In the genomic region with DNA sequence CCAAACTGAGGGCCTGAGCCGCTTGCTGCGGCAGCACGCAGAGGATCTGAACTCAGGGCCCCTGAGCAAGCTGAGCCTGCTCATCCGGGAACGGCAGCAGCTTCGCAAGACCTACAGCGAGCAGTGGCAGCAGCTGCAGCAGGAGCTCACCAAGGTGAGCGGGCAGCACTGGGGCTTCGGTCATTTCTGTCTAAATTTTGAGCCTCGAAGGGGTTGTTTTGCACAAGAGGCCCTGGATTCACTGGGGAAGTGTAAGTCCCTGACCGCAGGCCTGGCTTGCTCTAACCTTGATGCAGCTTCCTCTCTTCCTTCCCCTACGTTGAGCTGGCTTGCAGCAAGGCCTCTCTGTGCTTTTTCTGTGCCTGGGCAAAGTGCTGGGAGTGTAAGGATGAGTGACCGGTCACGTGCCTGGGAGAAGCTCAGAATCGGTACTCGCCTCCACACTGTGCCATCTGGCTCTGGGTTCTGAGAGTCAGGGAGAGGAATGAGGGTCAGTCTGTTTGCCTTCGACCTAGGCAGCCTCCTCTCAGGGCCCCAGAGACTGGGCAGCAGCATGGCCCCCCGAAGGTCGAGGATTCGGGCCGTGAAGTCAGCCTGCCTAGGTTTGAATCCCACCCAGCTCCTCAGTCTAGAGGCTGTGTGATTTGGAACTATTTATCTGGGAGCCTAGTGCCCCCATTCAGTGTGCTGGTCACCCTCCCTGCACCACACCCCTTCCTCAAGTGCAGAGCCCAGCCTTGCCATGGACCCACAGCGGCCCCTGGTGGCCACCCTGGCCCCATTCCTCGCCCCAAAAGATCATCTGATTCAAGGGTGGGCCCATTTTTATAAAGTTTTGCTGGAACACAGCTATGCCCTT, we compare ENCODE assay signal across 8 cellular contexts. TPM values are rescaled to one million over a fixed set of nuclear protein-coding genes. Genes with fewer than 3 reads are reported as not detected.
DNase-seq lines count a peak whose midpoint lies in the region; ATAC-seq and TF ChIP-seq lines count a peak whose summit lies in the region.

No MANE protein-coding gene starts in this region.

- H3K36me3 ChIP-seq in CD8-positive, alpha-beta memory T cell (ENCODE audit: insufficient read depth, low read length): no peaks in the 10 kb centered on the region
- H3K36me3 ChIP-seq in colonic mucosa: no peaks in the 10 kb centered on the region

- H3K36me3 Mint-ChIP-seq in CD8-positive, alpha-beta memory T cell: peaks cover 0 to 13% (median 0%) of the 10 kb centered on the region in 3 donors
- H3K36me3 Mint-ChIP-seq in activated CD4-positive, alpha-beta T cell treated with anti-CD3 and anti-CD28 coated beads, Interleukin-2, amount 10 ng/mL, durations not matched to agents 7 days and 5 days (ENCODE audit: low read depth): peaks cover 6% of the 10 kb centered on the region

- no peaks in the 10 kb centered on the region for H3K9me3 ChIP-seq in CD8-positive, alpha-beta memory T cell (ENCODE audit: low read length)
- no peaks in the 10 kb centered on the region for H3K9me3 ChIP-seq in colonic mucosa

- peak; percentile 52 for ATAC-seq in GM21723 (IDR thresholded peaks at IDR 0.05; ENCODE audit: unreplicated experiment)

- H3K9me3 Mint-ChIP-seq in CD8-positive, alpha-beta memory T cell: no peaks in the 10 kb centered on the region
- H3K9me3 Mint-ChIP-seq in activated CD4-positive, alpha-beta T cell treated with anti-CD3 and anti-CD28 coated beads, Interleukin-2, amount 10 ng/mL, durations not matched to agents 7 days and 5 days: no peaks in the 10 kb centered on the region

- CTCF ChIA-PET in CD8-positive, alpha-beta memory T cell (lab: Charles Lee): interaction anchor here (0.7 to 3.8 kb wide), 47 partner anchors 9 to 566 kb away, joined by 3 to 34 read pairs (median 5); partner anchors contain the start of genes FURIN, HDDC3 and UNC45A
- CTCF ChIA-PET in activated CD4-positive, alpha-beta T cell treated with anti-CD3 and anti-CD28 coated beads, Interleukin-2, amount 10 ng/mL, durations not matched to agents 7 days and 5 days (lab: Charles Lee): interaction anchor here (0.6 to 3.7 kb wide), 43 partner anchors 10 to 566 kb away, joined by 3 to 25 read pairs (median 4); partner anchors contain the start of genes BLM, FURIN, HDDC3 and MAN2A2

- peaks cover 9% of the 10 kb centered on the region for H3K4me1 ChIP-seq in CD8-positive, alpha-beta memory T cell (ENCODE audit: insufficient read depth, low read length)
- peaks cover 5% of the 10 kb centered on the region for H3K4me1 ChIP-seq in colonic mucosa

- peaks cover 10 to 27% (median 10%) of the 10 kb centered on the region in 3 donors for H3K4me1 Mint-ChIP-seq in CD8-positive, alpha-beta memory T cell
- H3K4me1 Mint-ChIP-seq in activated CD4-positive, alpha-beta T cell treated with anti-CD3 and anti-CD28 coated beads, Interleukin-2, amount 10 ng/mL, durations not matched to agents 7 days and 5 days: peaks cover 35% of the 10 kb centered on the region

- H3K27ac ChIP-seq in CD8-positive, alpha-beta memory T cell (ENCODE audit: low read depth, low read length): no peak overlapping the region
- H3K27ac ChIP-seq in colonic mucosa: peak overlapping the region; percentile 89

- TF ChIP-seq CTCF in colonic mucosa (IDR thresholded peaks at IDR 0.05) (peak; percentile 95), lower leg skin (IDR thresholded peaks at IDR 0.05) (peak in 1 of 3 donors; percentile 89)

- H3K27me3 ChIP-seq in CD8-positive, alpha-beta memory T cell (ENCODE audit: insufficient read depth, low read length, poor library complexity, severe bottlenecking): no peaks in the 10 kb centered on the region
- no peaks in the 10 kb centered on the region for H3K27me3 ChIP-seq in colonic mucosa

- intact Hi-C loops in colonic mucosa (cut with DNase I) (loop anchor here (2.0 to 5.0 kb wide), 2 partner anchors 193 to 237 kb away; no protein-coding TSS in a partner anchor), lower leg skin (cut with DNase I; ENCODE audit: low total_unique reads) (loop anchor here (5.0 kb wide), 1 partner anchor 238 kb away; no protein-coding TSS in a partner anchor)

- no peak overlapping the region for H3K4me3 ChIP-seq in CD8-positive, alpha-beta memory T cell (ENCODE audit: low read length)
- H3K4me3 ChIP-seq in colonic mucosa (peak overlapping the region; percentile 47), lower leg skin (ENCODE audit: low read depth, poor library complexity, severe bottlenecking) (no peak overlapping the region)

- no peak for TF ChIP-seq POLR2A in lower leg skin (IDR thresholded peaks at IDR 0.05)

- peaks cover 19% of the 10 kb centered on the region in 2 donors for H3K27me3 Mint-ChIP-seq in CD8-positive, alpha-beta memory T cell
- no peaks in the 10 kb centered on the region for H3K27me3 Mint-ChIP-seq in activated CD4-positive, alpha-beta T cell treated with anti-CD3 and anti-CD28 coated beads, Interleukin-2, amount 10 ng/mL, durations not matched to agents 7 days and 5 days

- peak overlapping the region in 3 of 7 donors; percentile 12 to 43 (median 25) for H3K4me3 Mint-ChIP-seq in CD8-positive, alpha-beta memory T cell
- H3K4me3 Mint-ChIP-seq in activated CD4-positive, alpha-beta T cell treated with anti-CD3 and anti-CD28 coated beads, Interleukin-2, amount 10 ng/mL, durations not matched to agents 7 days and 5 days: no peak overlapping the region

- peak overlapping the region; percentile 80 to 85 for H3K9ac ChIP-seq in colonic mucosa (ENCODE audit: low read depth in 2 of 2, low read length in 2 of 2)

- peak overlapping the region in 1 of 8 donors; percentile 42 for H3K27ac Mint-ChIP-seq in CD8-positive, alpha-beta memory T cell
- H3K27ac Mint-ChIP-seq in activated CD4-positive, alpha-beta T cell treated with anti-CD3 and anti-CD28 coated beads, Interleukin-2, amount 10 ng/mL, durations not matched to agents 7 days and 5 days: peak overlapping the region; percentile 78

- peak; percentile 63 to 80 (median 65) for DNase-seq in CD8-positive, alpha-beta memory T cell
- DNase-seq in NCI-H2171 (lab: John Stamatoyannopoulos, UW): peak; percentile 40
- DNase-seq in activated CD4-positive, alpha-beta T cell treated with anti-CD3 and anti-CD28 coated beads, Interleukin-2, amount 10 ng/mL, durations not matched to agents 7 days and 5 days: peak; percentile 80
- DNase-seq in colonic mucosa: peak; percentile 82
- peak; percentile 75 to 97 for DNase-seq in lower leg skin (ENCODE audit: low spot score in 2 of 2)
- peak; percentile 66 to 83 (median 66) for DNase-seq in stimulated activated CD4-positive, alpha-beta T cell treated with anti-CD3 and anti-CD28 coated beads, TNF-alpha, amount 100 ng/mL, for 24 hours (ENCODE audit: low read depth in 3 of 3)
- no peak for DNase-seq in epidermal melanocyte (ENCODE audit: insufficient read length, low spot score)

- POLR2A ChIA-PET in CD8-positive, alpha-beta memory T cell (lab: Charles Lee): interaction anchor here (1.1 kb wide), 1 partner anchor 238 kb away, joined by 3 read pairs; no protein-coding TSS in a partner anchor
- POLR2A ChIA-PET in activated CD4-positive, alpha-beta T cell treated with anti-CD3 and anti-CD28 coated beads, Interleukin-2, amount 10 ng/mL, durations not matched to agents 7 days and 5 days (lab: Charles Lee): interaction anchor here (0.5 to 0.6 kb wide), 2 partner anchors 40 to 44 kb away, joined by 3 read pairs; no protein-coding TSS in a partner anchor

- 31 to 58% methylated on average over 15 to 16 of the region's 23 CpGs for WGBS in lower leg skin, 2 donors

RNA-seq across cellular contexts. Expression of gene FES, which starts 1.4 kb away (rescaled TPM):
- total RNA-seq in CD8-positive, alpha-beta memory T cell: 1 to 10 TPM; 2.5 to 2.6 TPM
- 0.28 TPM for polyA plus RNA-seq in CD8-positive, alpha-beta memory T cell
- 10 to 100 TPM in 1 of 2 experiments, 1 to 10 TPM in 1; 8.6 to 10.7 TPM for total RNA-seq in activated CD4-positive, alpha-beta T cell treated with anti-CD3 and anti-CD28 coated beads, Interleukin-2, amount 10 ng/mL, durations not matched to agents 7 days and 5 days
- total RNA-seq in colonic mucosa (1 to 10 TPM; 6.5 to 8.8 TPM), lower leg skin (10 to 100 TPM in 2 of 4 donors, 1 to 10 TPM in 2; 3.6 to 17.9 (median 11.0) TPM)

RNA-seq across cellular contexts. Expression of gene FURIN, which starts 17.3 kb away (rescaled TPM):
- 100 to 1,000 TPM; 121 to 124 TPM for total RNA-seq in CD8-positive, alpha-beta memory T cell
- 11.7 TPM for polyA plus RNA-seq in CD8-positive, alpha-beta memory T cell
- total RNA-seq in activated CD4-positive, alpha-beta T cell treated with anti-CD3 and anti-CD28 coated beads, Interleukin-2, amount 10 ng/mL, durations not matched to agents 7 days and 5 days: 100 to 1,000 TPM; 148 to 153 TPM
- 10 to 100 TPM; 72.3 to 82.5 TPM for total RNA-seq in colonic mucosa
- total RNA-seq in lower leg skin: 100 to 1,000 TPM; 114 to 163 (median 149) TPM

RNA-seq across cellular contexts. Expression of gene MAN2A2, which starts 17.4 kb away (rescaled TPM):
- total RNA-seq in CD8-positive, alpha-beta memory T cell: 10 to 100 TPM; 90.7 to 92.7 TPM
- 10.8 TPM for polyA plus RNA-seq in CD8-positive, alpha-beta memory T cell
- total RNA-seq in activated CD4-positive, alpha-beta T cell treated with anti-CD3 and anti-CD28 coated beads, Interleukin-2, amount 10 ng/mL, durations not matched to agents 7 days and 5 days: 10 to 100 TPM; 77.4 to 97.4 TPM
- total RNA-seq in colonic mucosa: 10 to 100 TPM; 34.2 to 66.4 TPM
- total RNA-seq in lower leg skin: 10 to 100 TPM; 21.8 to 43.5 (median 27.4) TPM

RNA-seq across cellular contexts. Expression of gene HDDC3, which starts 46.7 kb away (rescaled TPM):
- total RNA-seq in CD8-positive, alpha-beta memory T cell: 10 to 100 TPM; 39.5 to 43.5 TPM
- 34.7 TPM for polyA plus RNA-seq in CD8-positive, alpha-beta memory T cell
- 10 to 100 TPM; 22.9 to 26.2 TPM for total RNA-seq in activated CD4-positive, alpha-beta T cell treated with anti-CD3 and anti-CD28 coated beads, Interleukin-2, amount 10 ng/mL, durations not matched to agents 7 days and 5 days
- total RNA-seq in colonic mucosa: 10 to 100 TPM; 13.5 to 29.6 TPM
- total RNA-seq in lower leg skin: 10 to 100 TPM; 12.0 to 21.1 (median 19.4) TPM

RNA-seq across cellular contexts. Expression of gene UNC45A, which starts 49.4 kb away (rescaled TPM):
- 10 to 100 TPM; 74.6 to 78.2 TPM for total RNA-seq in CD8-positive, alpha-beta memory T cell
- 68.6 TPM for polyA plus RNA-seq in CD8-positive, alpha-beta memory T cell
- 10 to 100 TPM; 59.3 to 69.8 TPM for total RNA-seq in activated CD4-positive, alpha-beta T cell treated with anti-CD3 and anti-CD28 coated beads, Interleukin-2, amount 10 ng/mL, durations not matched to agents 7 days and 5 days
- total RNA-seq in colonic mucosa (10 to 100 TPM; 60.7 to 74.5 TPM), lower leg skin (10 to 100 TPM; 56.5 to 79.1 (median 68.2) TPM)
